1 cellular context compared by ENCODE assay signal in the genomic region with DNA sequence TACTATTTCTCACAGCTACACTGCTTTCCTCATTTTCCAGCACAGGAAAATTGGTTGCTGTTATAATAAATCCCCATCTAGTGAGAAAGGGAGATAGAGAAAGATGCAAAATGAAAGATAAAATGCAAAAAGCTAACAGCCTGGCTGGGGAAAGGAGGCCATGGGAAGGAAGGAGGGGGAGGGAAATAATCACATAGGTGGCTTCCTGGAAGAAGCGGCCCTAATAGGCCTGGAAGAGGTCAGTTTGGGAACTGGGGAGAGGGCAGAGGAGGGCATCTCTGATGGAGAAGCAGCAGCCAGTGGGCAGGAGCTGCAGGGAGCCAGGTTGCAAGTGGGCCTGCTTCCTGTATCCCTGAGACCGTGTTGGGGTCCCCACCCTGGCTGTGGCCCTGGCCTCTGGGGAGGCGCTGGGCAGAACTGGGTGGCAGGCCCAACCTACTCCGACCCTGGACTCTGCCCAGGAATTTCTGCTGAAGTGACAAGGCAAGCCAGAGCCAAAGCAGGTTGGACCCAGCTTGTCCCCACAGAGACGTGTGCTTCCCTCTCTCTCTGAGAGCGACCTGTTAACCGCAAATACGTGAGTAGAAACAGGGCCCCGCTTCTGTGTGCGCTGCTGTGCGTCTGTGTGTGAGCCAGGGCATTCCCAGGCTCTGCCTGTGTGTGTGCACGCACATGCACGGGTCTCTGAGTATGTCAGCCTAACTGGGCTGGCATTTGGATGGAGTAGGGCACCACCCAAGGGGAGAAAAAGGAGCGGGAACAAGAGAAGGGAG.
TF ChIP-seq lines count a peak whose summit lies in the region.

No MANE protein-coding gene starts in this region.

TF ChIP-seq in HepG2, 621 proteins besides CTCF, POLR2A, EP300 and RAD21 (continued from another document):
- TF ChIP-seq ZNF383 (CRISPR knock-in tag; IDR thresholded peaks at IDR 0.05; ENCODE audit: borderline replicate concordance) (peak; percentile 40; the same call in 1 of the 2 replicates), SNAI1 (CRISPR knock-in tag; IDR thresholded peaks at IDR 0.05; ENCODE audit: borderline replicate concordance) (no peak)
TF ChIP-seq in HepG2: peak in this region for 162.
